16 cellular contexts compared by ENCODE assay signal in genomic region chr12:27009926-27010325, GRCh38. TPM values are rescaled to one million over a fixed set of nuclear protein-coding genes. Genes with fewer than 3 reads are reported as not detected.
DNase-seq lines count a peak whose midpoint lies in the region; ATAC-seq and TF ChIP-seq lines count a peak whose summit lies in the region.
"Had no signal": no experiment of that assay in that cellular context is flagged by ENCODE, and none has a peak within 500 bp of the region (broad histone marks: within the 10 kb centered on the region; RNA-seq: fewer than 3 reads in every experiment).

No MANE protein-coding gene starts in this region.

- peaks cover 37% of the 10 kb centered on the region for H3K4me1 Mint-ChIP-seq in MCF 10A (ENCODE audit: insufficient read depth, unreplicated experiment)
- H3K4me1 Mint-ChIP-seq in WTC11 = peaks cover 43% of the 10 kb centered on the region
- H3K4me1 Mint-ChIP-seq in osteocyte (ENCODE audit: unreplicated experiment) = peaks cover 45% of the 10 kb centered on the region

- no peak overlapping the region for H3K27ac ChIP-seq in breast epithelium
- H3K27ac ChIP-seq: cardiac muscle cell, prostate gland had no signal

- peaks cover 26% of the 10 kb centered on the region for H3K36me3 Mint-ChIP-seq in MCF 10A (ENCODE audit: insufficient read depth, unreplicated experiment)
- no peaks in the 10 kb centered on the region for H3K36me3 Mint-ChIP-seq in WTC11
- peaks cover 11% of the 10 kb centered on the region for H3K36me3 Mint-ChIP-seq in osteocyte (ENCODE audit: unreplicated experiment)

- POLR2A ChIA-PET in MCF 10A (lab: Yijun Ruan, JAX) (interaction anchor here (0.9 to 6.4 kb wide), 7 partner anchors 8 to 235 kb away, joined by 3 to 91 read pairs (median 10); partner anchors contain the start of genes MED21 and STK38L), WTC11 (lab: Charles Lee) (no interaction called here)

- ATAC-seq in WTC11 (no peak), GM21423 (IDR thresholded peaks at IDR 0.05; ENCODE audit: unreplicated experiment) (no peak)
- ATAC-seq: stimulated activated effector memory CD8-positive, alpha-beta T cell treated with anti-CD3 and anti-CD28 coated beads, Interleukin-12 subunit alpha, Interleukin-12 subunit beta, amount 100 ng/mL, for 72 hours had no signal

- TF ChIP-seq POLR2A in breast epithelium (IDR thresholded peaks at IDR 0.05) = no peak

- CTCF ChIA-PET in MCF 10A (lab: Yijun Ruan, JAX) (interaction anchor here (0.6 to 3.0 kb wide), 7 partner anchors 12 to 803 kb away, joined by 3 to 10 read pairs (median 3); partner anchors contain the start of gene MED21), WTC11 (lab: Charles Lee) (no interaction called here)

- H3K27ac Mint-ChIP-seq in MCF 10A (ENCODE audit: low read depth, unreplicated experiment) (peak overlapping the region; percentile 29), WTC11 (peak overlapping the region; percentile 23), osteocyte (ENCODE audit: unreplicated experiment) (peak overlapping the region; percentile 6)
- H3K27ac Mint-ChIP-seq: activated CD4-positive, alpha-beta T cell treated with anti-CD3 and anti-CD28 coated beads, Interleukin-2, amount 10 ng/mL, durations not matched to agents 7 days and 5 days; stimulated activated effector memory CD8-positive, alpha-beta T cell treated with anti-CD3 and anti-CD28 coated beads, Interleukin-12 subunit alpha, Interleukin-12 subunit beta, amount 100 ng/mL, for 72 hours had no signal

- intact Hi-C loops in MCF 10A (cut with micrococcal nuclease) = loop anchor here (10.0 kb wide), 2 partner anchors 375 to 895 kb away; no protein-coding TSS in a partner anchor
- intact Hi-C loops in breast epithelium (cut with DNase I; ENCODE audit: low total_unique reads) = no loop called here

- no peaks in the 10 kb centered on the region for H3K9me3 Mint-ChIP-seq in MCF 10A (ENCODE audit: unreplicated experiment)
- H3K9me3 Mint-ChIP-seq in WTC11 = no peaks in the 10 kb centered on the region
- no peaks in the 10 kb centered on the region for H3K9me3 Mint-ChIP-seq in osteocyte (ENCODE audit: unreplicated experiment)
- H3K9me3 Mint-ChIP-seq: activated CD4-positive, alpha-beta T cell treated with anti-CD3 and anti-CD28 coated beads, Interleukin-2, amount 10 ng/mL, durations not matched to agents 7 days and 5 days; stimulated activated effector memory CD8-positive, alpha-beta T cell treated with anti-CD3 and anti-CD28 coated beads, Interleukin-12 subunit alpha, Interleukin-12 subunit beta, amount 100 ng/mL, for 72 hours had no signal

- DNase-seq in MCF 10A (ENCODE audit: unreplicated experiment) (no peak), breast epithelium (ENCODE audit: low spot score in 2 of 2) (no peak), Kasumi-1 (lab: John Stamatoyannopoulos, UW) (peak; percentile 51 to 65), WTC11 (ENCODE audit: low spot score) (no peak), osteocyte (ENCODE audit: extremely low spot score, unreplicated experiment) (no peak), NCI-H748 treated with DMSO at 0.1 percent for 48 hours (lab: John Stamatoyannopoulos, UW) (no peak)
- DNase-seq in stimulated activated CD4-positive, alpha-beta T cell treated with anti-CD3 and anti-CD28 coated beads, Interleukin-1b, Interleukin-23, amount 100 ng/mL, for 48 hours = no peak
- DNase-seq: activated CD4-positive, alpha-beta T cell treated with anti-CD3 and anti-CD28 coated beads, Interleukin-2, amount 10 ng/mL, durations not matched to agents 7 days and 5 days; activated effector memory CD4-positive, alpha-beta T cell treated with anti-CD3 and anti-CD28 coated beads, Interleukin-2, amount 50 U/mL, for 16 hours; mesenchymal stem cell; NCI-H1105 treated with DMSO at 0.1 percent for 48 hours; stimulated activated CD4-positive, alpha-beta T cell treated with anti-CD3 and anti-CD28 coated beads, Interleukin-2, amount 100 ng/mL, for 24 hours had no signal

- H3K27me3 ChIP-seq in breast epithelium = no peaks in the 10 kb centered on the region
- H3K27me3 ChIP-seq: cardiac muscle cell had no signal

- H3K9me3 ChIP-seq in breast epithelium = no peaks in the 10 kb centered on the region
- H3K9me3 ChIP-seq: prostate gland had no signal

- peaks cover 0 to 3% of the 10 kb centered on the region in 2 donors for H3K4me1 ChIP-seq in breast epithelium
- H3K4me1 ChIP-seq: prostate gland had no signal

- no peak for TF ChIP-seq CTCF in MCF 10A (IDR thresholded peaks at IDR 0.05; ENCODE audit: unreplicated experiment)
- TF ChIP-seq CTCF in breast epithelium (IDR thresholded peaks at IDR 0.05) = no peak
- no peak for TF ChIP-seq CTCF in WTC11 (IDR thresholded peaks at IDR 0.05)
- no peak for TF ChIP-seq CTCF in osteocyte (IDR thresholded peaks at IDR 0.05)

- H3K4me3 ChIP-seq in breast epithelium = no peak overlapping the region
- H3K4me3 ChIP-seq: cardiac muscle cell, prostate gland had no signal

- H3K27me3 Mint-ChIP-seq in MCF 10A (ENCODE audit: insufficient read depth, unreplicated experiment) (no peaks in the 10 kb centered on the region), WTC11 (ENCODE audit: low read depth) (no peaks in the 10 kb centered on the region), osteocyte (ENCODE audit: unreplicated experiment) (no peaks in the 10 kb centered on the region)
- H3K27me3 Mint-ChIP-seq: activated CD4-positive, alpha-beta T cell treated with anti-CD3 and anti-CD28 coated beads, Interleukin-2, amount 10 ng/mL, durations not matched to agents 7 days and 5 days had no signal

- H3K36me3 ChIP-seq in breast epithelium = no peaks in the 10 kb centered on the region
- H3K36me3 ChIP-seq: cardiac muscle cell, prostate gland had no signal

- BruUV-seq in MCF 10A (replicated peaks; lab: Mats Ljungman, UMichigan) = no TSS peak

- H3K4me3 Mint-ChIP-seq in MCF 10A (ENCODE audit: unreplicated experiment) (peak overlapping the region; percentile 89), WTC11 (no peak overlapping the region; the same call in 1 of the 2 replicates), osteocyte (ENCODE audit: unreplicated experiment) (peak overlapping the region; percentile 3)
- H3K4me3 Mint-ChIP-seq: activated CD4-positive, alpha-beta T cell treated with anti-CD3 and anti-CD28 coated beads, Interleukin-2, amount 10 ng/mL, durations not matched to agents 7 days and 5 days; stimulated activated effector memory CD8-positive, alpha-beta T cell treated with anti-CD3 and anti-CD28 coated beads, Interleukin-12 subunit alpha, Interleukin-12 subunit beta, amount 100 ng/mL, for 72 hours had no signal

TF ChIP-seq in WTC11, 78 proteins besides CTCF, POLR2A, EP300 and RAD21 (continues in another document):
- no peak for TF ChIP-seq TP53 (CRISPR knock-in tag; IDR thresholded peaks at IDR 0.05)
- TF ChIP-seq, protein P1, sequence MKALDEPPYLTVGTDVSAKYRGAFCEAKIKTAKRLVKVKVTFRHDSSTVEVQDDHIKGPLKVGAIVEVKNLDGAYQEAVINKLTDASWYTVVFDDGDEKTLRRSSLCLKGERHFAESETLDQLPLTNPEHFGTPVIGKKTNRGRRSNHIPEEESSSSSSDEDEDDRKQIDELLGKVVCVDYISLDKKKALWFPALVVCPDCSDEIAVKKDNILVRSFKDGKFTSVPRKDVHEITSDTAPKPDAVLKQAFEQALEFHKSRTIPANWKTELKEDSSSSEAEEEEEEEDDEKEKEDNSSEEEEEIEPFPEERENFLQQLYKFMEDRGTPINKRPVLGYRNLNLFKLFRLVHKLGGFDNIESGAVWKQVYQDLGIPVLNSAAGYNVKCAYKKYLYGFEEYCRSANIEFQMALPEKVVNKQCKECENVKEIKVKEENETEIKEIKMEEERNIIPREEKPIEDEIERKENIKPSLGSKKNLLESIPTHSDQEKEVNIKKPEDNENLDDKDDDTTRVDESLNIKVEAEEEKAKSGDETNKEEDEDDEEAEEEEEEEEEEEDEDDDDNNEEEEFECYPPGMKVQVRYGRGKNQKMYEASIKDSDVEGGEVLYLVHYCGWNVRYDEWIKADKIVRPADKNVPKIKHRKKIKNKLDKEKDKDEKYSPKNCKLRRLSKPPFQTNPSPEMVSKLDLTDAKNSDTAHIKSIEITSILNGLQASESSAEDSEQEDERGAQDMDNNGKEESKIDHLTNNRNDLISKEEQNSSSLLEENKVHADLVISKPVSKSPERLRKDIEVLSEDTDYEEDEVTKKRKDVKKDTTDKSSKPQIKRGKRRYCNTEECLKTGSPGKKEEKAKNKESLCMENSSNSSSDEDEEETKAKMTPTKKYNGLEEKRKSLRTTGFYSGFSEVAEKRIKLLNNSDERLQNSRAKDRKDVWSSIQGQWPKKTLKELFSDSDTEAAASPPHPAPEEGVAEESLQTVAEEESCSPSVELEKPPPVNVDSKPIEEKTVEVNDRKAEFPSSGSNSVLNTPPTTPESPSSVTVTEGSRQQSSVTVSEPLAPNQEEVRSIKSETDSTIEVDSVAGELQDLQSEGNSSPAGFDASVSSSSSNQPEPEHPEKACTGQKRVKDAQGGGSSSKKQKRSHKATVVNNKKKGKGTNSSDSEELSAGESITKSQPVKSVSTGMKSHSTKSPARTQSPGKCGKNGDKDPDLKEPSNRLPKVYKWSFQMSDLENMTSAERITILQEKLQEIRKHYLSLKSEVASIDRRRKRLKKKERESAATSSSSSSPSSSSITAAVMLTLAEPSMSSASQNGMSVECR (CRISPR knock-in tag; IDR thresholded peaks at IDR 0.05; ENCODE audit: borderline replicate concordance) = no peak
- no peak for TF ChIP-seq E2F5 (CRISPR knock-in tag; IDR thresholded peaks at IDR 0.05)

RNA-seq across cellular contexts. Expression of gene TM7SF3, which starts 4.3 kb away (rescaled TPM):
- 112 and 119 TPM in 2 replicates for total RNA-seq in MCF 10A (2022)
- total RNA-seq in breast epithelium = 10 to 100 TPM; 40.2 to 60.0 (median 56.1) TPM
- total RNA-seq in WTC11 (2021) = 75.3 to 80.9 TPM (median 75.7 TPM) in 3 replicates
- 44.9 and 46.9 TPM in 2 replicates for total RNA-seq in osteocyte

RNA-seq across cellular contexts. Expression of gene MED21, which starts 12.4 kb away (rescaled TPM):
- 43.9 and 50.0 TPM in 2 replicates for total RNA-seq in MCF 10A (2022)
- total RNA-seq in breast epithelium = 10 to 100 TPM; 41.1 to 71.3 (median 55.7) TPM
- 52.8 to 56.8 TPM (median 56.1 TPM) in 3 replicates for total RNA-seq in WTC11 (2021)
- total RNA-seq in osteocyte = 42.1 and 43.0 TPM in 2 replicates

Comparison
In these comparisons a context has a peak if more than half of its experiments do, and no peak if none do; other contexts are left out.
1. DNase-seq: peak in Kasumi-1 (2 of 2); none in MCF 10A (single experiment), breast epithelium (0 of 2), WTC11 (single experiment), osteocyte (single experiment), stimulated activated CD4-positive, alpha-beta T cell treated with anti-CD3 and anti-CD28 coated beads, Interleukin-1b, Interleukin-23, amount 100 ng/mL, for 48 hours (single experiment) and NCI-H748 treated with DMSO at 0.1 percent for 48 hours (single experiment).
2. Peak in every context shown above with its lines, with median percentiles within 50 percentile points of each other: H3K27ac Mint-ChIP-seq.